Comparison of ENCODE assay signal across 1 cellular context in genomic region chr11:2741377-2742131, GRCh38.
TF ChIP-seq lines count a peak whose summit lies in the region.

No MANE protein-coding gene starts in this region.

TF ChIP-seq in HepG2, 621 proteins besides CTCF, POLR2A, EP300 and RAD21 (continued from another document and continues in another):
- TF ChIP-seq ZNF639 (CRISPR knock-in tag; conservative IDR thresholded peaks at IDR 0.05) (no peak), ZMYM4 (CRISPR knock-in tag; IDR thresholded peaks at IDR 0.05) (no peak), ZNF720 (CRISPR knock-in tag; IDR thresholded peaks at IDR 0.05) (no peak), ATF3 (CRISPR knock-in tag; IDR thresholded peaks at IDR 0.05) (no peak), KMT2A (CRISPR knock-in tag; IDR thresholded peaks at IDR 0.05) (no peak), ZKSCAN1 (IDR thresholded peaks at IDR 0.05; ENCODE audit: low read length) (no peak), RFXANK (CRISPR knock-in tag; IDR thresholded peaks at IDR 0.05) (no peak), ZNF253 (CRISPR knock-in tag; IDR thresholded peaks at IDR 0.05; ENCODE audit: borderline replicate concordance) (no peak), DMTF1 (CRISPR knock-in tag; IDR thresholded peaks at IDR 0.05) (no peak), FLYWCH1 (CRISPR knock-in tag; IDR thresholded peaks at IDR 0.05) (no peak), PLRG1 (conservative IDR thresholded peaks at IDR 0.05) (no peak), FOSL2 (CRISPR knock-in tag; IDR thresholded peaks at IDR 0.05) (peak; percentile 76), HIC2 (CRISPR knock-in tag; IDR thresholded peaks at IDR 0.05; ENCODE audit: low read depth) (no peak; the same call in 1 of the 2 replicates), ZSCAN22 (CRISPR knock-in tag; IDR thresholded peaks at IDR 0.05) (no peak), ZFX (CRISPR knock-in tag; IDR thresholded peaks at IDR 0.05; ENCODE audit: low read depth) (peak; percentile 46; the same call in 1 of the 2 replicates), SAFB2 (CRISPR knock-in tag; IDR thresholded peaks at IDR 0.05; ENCODE audit: borderline replicate concordance, low read depth) (no peak), CEBPB (IDR thresholded peaks at IDR 0.05; ENCODE audit: borderline replicate concordance, low read depth, low read length) (peak; percentile 19; the same call in 1 of the 2 replicates), ZSCAN9 (CRISPR knock-in tag; IDR thresholded peaks at IDR 0.05; ENCODE audit: borderline replicate concordance) (no peak), ZNF136 (CRISPR knock-in tag; IDR thresholded peaks at IDR 0.05; ENCODE audit: low read depth) (no peak), ARNT (IDR thresholded peaks at IDR 0.05) (no peak), HOXA5 (CRISPR knock-in tag; IDR thresholded peaks at IDR 0.05) (no peak), ZNF24 (IDR thresholded peaks at IDR 0.05) (no peak), ZFYVE20 (CRISPR knock-in tag; IDR thresholded peaks at IDR 0.05; ENCODE audit: borderline replicate concordance, low read depth) (no peak), POGZ (CRISPR knock-in tag; IDR thresholded peaks at IDR 0.05) (no peak), SMAD3 (CRISPR knock-in tag; IDR thresholded peaks at IDR 0.05) (no peak), NR2F1 (CRISPR knock-in tag; IDR thresholded peaks at IDR 0.05) (no peak), ZNF564 (CRISPR knock-in tag; IDR thresholded peaks at IDR 0.05) (no peak), ZBTB21 (CRISPR knock-in tag; IDR thresholded peaks at IDR 0.05) (no peak), MLXIP (CRISPR knock-in tag; IDR thresholded peaks at IDR 0.05; ENCODE audit: borderline replicate concordance) (no peak)
- TF ChIP-seq, protein P1, sequence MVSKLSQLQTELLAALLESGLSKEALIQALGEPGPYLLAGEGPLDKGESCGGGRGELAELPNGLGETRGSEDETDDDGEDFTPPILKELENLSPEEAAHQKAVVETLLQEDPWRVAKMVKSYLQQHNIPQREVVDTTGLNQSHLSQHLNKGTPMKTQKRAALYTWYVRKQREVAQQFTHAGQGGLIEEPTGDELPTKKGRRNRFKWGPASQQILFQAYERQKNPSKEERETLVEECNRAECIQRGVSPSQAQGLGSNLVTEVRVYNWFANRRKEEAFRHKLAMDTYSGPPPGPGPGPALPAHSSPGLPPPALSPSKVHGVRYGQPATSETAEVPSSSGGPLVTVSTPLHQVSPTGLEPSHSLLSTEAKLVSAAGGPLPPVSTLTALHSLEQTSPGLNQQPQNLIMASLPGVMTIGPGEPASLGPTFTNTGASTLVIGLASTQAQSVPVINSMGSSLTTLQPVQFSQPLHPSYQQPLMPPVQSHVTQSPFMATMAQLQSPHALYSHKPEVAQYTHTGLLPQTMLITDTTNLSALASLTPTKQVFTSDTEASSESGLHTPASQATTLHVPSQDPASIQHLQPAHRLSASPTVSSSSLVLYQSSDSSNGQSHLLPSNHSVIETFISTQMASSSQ (IDR thresholded peaks at IDR 0.05; ENCODE audit: low read depth) = no peak
- TF ChIP-seq, protein P1 (CRISPR knock-in tag; IDR thresholded peaks at IDR 0.05; ENCODE audit: borderline replicate concordance) = no peak
- TF ChIP-seq, protein P2, sequence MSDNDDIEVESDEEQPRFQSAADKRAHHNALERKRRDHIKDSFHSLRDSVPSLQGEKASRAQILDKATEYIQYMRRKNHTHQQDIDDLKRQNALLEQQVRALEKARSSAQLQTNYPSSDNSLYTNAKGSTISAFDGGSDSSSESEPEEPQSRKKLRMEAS (IDR thresholded peaks at IDR 0.05) = peak; percentile 33; the same call in 1 of the 2 replicates
- TF ChIP-seq, protein P3, sequence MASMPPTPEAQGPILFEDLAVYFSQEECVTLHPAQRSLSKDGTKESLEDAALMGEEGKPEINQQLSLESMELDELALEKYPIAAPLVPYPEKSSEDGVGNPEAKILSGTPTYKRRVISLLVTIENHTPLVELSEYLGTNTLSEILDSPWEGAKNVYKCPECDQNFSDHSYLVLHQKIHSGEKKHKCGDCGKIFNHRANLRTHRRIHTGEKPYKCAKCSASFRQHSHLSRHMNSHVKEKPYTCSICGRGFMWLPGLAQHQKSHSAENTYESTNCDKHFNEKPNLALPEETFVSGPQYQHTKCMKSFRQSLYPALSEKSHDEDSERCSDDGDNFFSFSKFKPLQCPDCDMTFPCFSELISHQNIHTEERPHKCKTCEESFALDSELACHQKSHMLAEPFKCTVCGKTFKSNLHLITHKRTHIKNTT (CRISPR knock-in tag; IDR thresholded peaks at IDR 0.05) = no peak
- TF ChIP-seq, protein P4, sequence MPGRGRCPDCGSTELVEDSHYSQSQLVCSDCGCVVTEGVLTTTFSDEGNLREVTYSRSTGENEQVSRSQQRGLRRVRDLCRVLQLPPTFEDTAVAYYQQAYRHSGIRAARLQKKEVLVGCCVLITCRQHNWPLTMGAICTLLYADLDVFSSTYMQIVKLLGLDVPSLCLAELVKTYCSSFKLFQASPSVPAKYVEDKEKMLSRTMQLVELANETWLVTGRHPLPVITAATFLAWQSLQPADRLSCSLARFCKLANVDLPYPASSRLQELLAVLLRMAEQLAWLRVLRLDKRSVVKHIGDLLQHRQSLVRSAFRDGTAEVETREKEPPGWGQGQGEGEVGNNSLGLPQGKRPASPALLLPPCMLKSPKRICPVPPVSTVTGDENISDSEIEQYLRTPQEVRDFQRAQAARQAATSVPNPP (CRISPR knock-in tag; IDR thresholded peaks at IDR 0.05) = no peak
- TF ChIP-seq, protein P5, sequence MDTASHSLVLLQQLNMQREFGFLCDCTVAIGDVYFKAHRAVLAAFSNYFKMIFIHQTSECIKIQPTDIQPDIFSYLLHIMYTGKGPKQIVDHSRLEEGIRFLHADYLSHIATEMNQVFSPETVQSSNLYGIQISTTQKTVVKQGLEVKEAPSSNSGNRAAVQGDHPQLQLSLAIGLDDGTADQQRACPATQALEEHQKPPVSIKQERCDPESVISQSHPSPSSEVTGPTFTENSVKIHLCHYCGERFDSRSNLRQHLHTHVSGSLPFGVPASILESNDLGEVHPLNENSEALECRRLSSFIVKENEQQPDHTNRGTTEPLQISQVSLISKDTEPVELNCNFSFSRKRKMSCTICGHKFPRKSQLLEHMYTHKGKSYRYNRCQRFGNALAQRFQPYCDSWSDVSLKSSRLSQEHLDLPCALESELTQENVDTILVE (CRISPR knock-in tag; IDR thresholded peaks at IDR 0.05) = no peak
- TF ChIP-seq, protein P6, sequence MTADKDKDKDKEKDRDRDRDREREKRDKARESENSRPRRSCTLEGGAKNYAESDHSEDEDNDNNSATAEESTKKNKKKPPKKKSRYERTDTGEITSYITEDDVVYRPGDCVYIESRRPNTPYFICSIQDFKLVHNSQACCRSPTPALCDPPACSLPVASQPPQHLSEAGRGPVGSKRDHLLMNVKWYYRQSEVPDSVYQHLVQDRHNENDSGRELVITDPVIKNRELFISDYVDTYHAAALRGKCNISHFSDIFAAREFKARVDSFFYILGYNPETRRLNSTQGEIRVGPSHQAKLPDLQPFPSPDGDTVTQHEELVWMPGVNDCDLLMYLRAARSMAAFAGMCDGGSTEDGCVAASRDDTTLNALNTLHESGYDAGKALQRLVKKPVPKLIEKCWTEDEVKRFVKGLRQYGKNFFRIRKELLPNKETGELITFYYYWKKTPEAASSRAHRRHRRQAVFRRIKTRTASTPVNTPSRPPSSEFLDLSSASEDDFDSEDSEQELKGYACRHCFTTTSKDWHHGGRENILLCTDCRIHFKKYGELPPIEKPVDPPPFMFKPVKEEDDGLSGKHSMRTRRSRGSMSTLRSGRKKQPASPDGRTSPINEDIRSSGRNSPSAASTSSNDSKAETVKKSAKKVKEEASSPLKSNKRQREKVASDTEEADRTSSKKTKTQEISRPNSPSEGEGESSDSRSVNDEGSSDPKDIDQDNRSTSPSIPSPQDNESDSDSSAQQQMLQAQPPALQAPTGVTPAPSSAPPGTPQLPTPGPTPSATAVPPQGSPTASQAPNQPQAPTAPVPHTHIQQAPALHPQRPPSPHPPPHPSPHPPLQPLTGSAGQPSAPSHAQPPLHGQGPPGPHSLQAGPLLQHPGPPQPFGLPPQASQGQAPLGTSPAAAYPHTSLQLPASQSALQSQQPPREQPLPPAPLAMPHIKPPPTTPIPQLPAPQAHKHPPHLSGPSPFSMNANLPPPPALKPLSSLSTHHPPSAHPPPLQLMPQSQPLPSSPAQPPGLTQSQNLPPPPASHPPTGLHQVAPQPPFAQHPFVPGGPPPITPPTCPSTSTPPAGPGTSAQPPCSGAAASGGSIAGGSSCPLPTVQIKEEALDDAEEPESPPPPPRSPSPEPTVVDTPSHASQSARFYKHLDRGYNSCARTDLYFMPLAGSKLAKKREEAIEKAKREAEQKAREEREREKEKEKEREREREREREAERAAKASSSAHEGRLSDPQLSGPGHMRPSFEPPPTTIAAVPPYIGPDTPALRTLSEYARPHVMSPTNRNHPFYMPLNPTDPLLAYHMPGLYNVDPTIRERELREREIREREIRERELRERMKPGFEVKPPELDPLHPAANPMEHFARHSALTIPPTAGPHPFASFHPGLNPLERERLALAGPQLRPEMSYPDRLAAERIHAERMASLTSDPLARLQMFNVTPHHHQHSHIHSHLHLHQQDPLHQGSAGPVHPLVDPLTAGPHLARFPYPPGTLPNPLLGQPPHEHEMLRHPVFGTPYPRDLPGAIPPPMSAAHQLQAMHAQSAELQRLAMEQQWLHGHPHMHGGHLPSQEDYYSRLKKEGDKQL (CRISPR knock-in tag; IDR thresholded peaks at IDR 0.05; ENCODE audit: low read depth) = no peak
- TF ChIP-seq, protein P7, sequence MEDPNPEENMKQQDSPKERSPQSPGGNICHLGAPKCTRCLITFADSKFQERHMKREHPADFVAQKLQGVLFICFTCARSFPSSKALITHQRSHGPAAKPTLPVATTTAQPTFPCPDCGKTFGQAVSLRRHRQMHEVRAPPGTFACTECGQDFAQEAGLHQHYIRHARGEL (CRISPR knock-in tag; IDR thresholded peaks at IDR 0.05) = no peak
